In genomic region chr1:41416552-41417334, GRCh38 we compare ENCODE assay signal across 9 cellular contexts. TPM values are rescaled to one million over a fixed set of nuclear protein-coding genes. Genes with fewer than 3 reads are reported as not detected.
DNase-seq lines count a peak whose midpoint lies in the region; ATAC-seq, FAIRE-seq and TF ChIP-seq lines count a peak whose summit lies in the region.
"Had no signal": no experiment of that assay in that cellular context is flagged by ENCODE, and none has a peak within 500 bp of the region (broad histone marks: within the 10 kb centered on the region; RNA-seq: fewer than 3 reads in every experiment).

No MANE protein-coding gene starts in this region.

- ATAC-seq in HG03097 (IDR thresholded peaks at IDR 0.05; ENCODE audit: low FRiP score, unreplicated experiment) = no peak

- peak; percentile 28 for DNase-seq in NK-92 treated with Interleukin-12 subunit alpha and Interleukin-12 subunit beta, amount 100 ng/mL, for 24 hours (lab: John Stamatoyannopoulos, UW)
- DNase-seq in NK-92 (lab: John Stamatoyannopoulos, UW; ENCODE audit: unreplicated experiment) = no peak
- peak; percentile 50 for DNase-seq in NCI-H2107 (lab: John Stamatoyannopoulos, UW)
- DNase-seq in bronchial epithelial cell (ENCODE audit: low read depth) = peak; percentile 60
- DNase-seq in kidney epithelial cell (ENCODE audit: low read depth) = peak; percentile 28
- DNase-seq in stimulated activated CD4-positive, alpha-beta T cell treated with anti-CD3 and anti-CD28 coated beads, Interleukin-2, amount 100 ng/mL, for 4 hours (ENCODE audit: low read depth) = peak; percentile 38

- no peak overlapping the region for H3K4me3 ChIP-seq in WI38 (ENCODE audit: low read depth, low read length)
- no peak overlapping the region for H3K4me3 ChIP-seq in bronchial epithelial cell (ENCODE audit: low read depth, low read length)
- H3K4me3 ChIP-seq in kidney epithelial cell (ENCODE audit: low read depth, low read length) = no peak overlapping the region

- TF ChIP-seq CTCF in WI38 (IDR thresholded peaks at IDR 0.05; ENCODE audit: low read depth, low read length) (peak; percentile 84), bronchial epithelial cell (IDR thresholded peaks at IDR 0.05; ENCODE audit: insufficient read depth, low read length, severe bottlenecking) (peak; percentile 98), kidney epithelial cell (IDR thresholded peaks at IDR 0.05; ENCODE audit: insufficient read depth, low read length, poor library complexity, severe bottlenecking) (peak; percentile 89)

- FAIRE-seq in bronchial epithelial cell (lab: Jason Lieb, UNC) = no peak
- FAIRE-seq: G401.6 had no signal

- H3K36me3 ChIP-seq in bronchial epithelial cell (ENCODE audit: control insufficient read depth, insufficient read depth, low read length) = no peaks in the 10 kb centered on the region
- no peaks in the 10 kb centered on the region for H3K36me3 ChIP-seq in kidney epithelial cell (ENCODE audit: control insufficient read depth, insufficient read depth, low read length)

- H3K27me3 ChIP-seq in bronchial epithelial cell (ENCODE audit: control insufficient read depth, insufficient read depth, low read length) (no peaks in the 10 kb centered on the region), kidney epithelial cell (ENCODE audit: control insufficient read depth, insufficient read depth, low read length) (no peaks in the 10 kb centered on the region)

RNA-seq across cellular contexts. Expression of gene FOXO6, which starts 55.5 kb away (rescaled TPM):
- total RNA-seq in bronchial epithelial cell = 0.26 TPM in 1 of 2 replicates, not detected in the other
- total RNA-seq in kidney epithelial cell = 0.14 and 0.67 TPM in 2 replicates
